23 cellular contexts compared by ENCODE assay signal in the genomic region with DNA sequence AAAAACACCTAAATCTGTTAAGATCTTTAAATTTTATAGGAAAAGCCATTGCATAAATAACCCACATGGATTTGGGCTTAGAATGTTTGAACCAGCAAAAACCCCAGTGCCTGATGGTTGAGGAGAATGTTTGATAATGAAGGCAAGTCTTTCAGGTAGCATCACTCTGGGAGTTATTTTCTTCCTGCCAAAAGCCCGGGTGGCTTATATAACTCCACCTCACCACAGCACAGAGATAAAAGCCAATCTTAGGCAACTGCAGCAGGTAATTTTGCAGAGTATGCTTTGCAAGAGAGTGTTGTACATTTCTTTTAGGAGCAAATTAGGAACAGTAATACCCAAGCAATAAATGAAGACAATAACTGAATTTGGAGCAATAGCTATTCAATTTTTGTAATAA. TPM values are rescaled to one million over a fixed set of nuclear protein-coding genes. Genes with fewer than 3 reads are reported as not detected.
DNase-seq lines count a peak whose midpoint lies in the region; ATAC-seq lines count a peak whose summit lies in the region.
"Had no signal": no experiment of that assay in that cellular context is flagged by ENCODE, and none has a peak within 500 bp of the region (broad histone marks: within the 10 kb centered on the region; RNA-seq: fewer than 3 reads in every experiment).

No MANE protein-coding gene starts in this region.

- no peak overlapping the region for H3K4ac ChIP-seq in mesendoderm (ENCODE audit: low read depth, low read length)

- ATAC-seq in HG02798 (IDR thresholded peaks at IDR 0.05; ENCODE audit: poor library complexity, unreplicated experiment): no peak
- ATAC-seq in HG02571 (IDR thresholded peaks at IDR 0.05; ENCODE audit: unreplicated experiment): no peak

- H3K4me1 ChIP-seq in mesendoderm (ENCODE audit: control insufficient read depth, low read depth, low read length): no peaks in the 10 kb centered on the region
- H3K4me1 ChIP-seq: BE2C had no signal

- H2BK120ac ChIP-seq in mesendoderm (ENCODE audit: low read depth, low read length): no peak overlapping the region

- no peak overlapping the region for H4K5ac ChIP-seq in mesendoderm (ENCODE audit: low read length)

- no peaks in the 10 kb centered on the region for H3K36me3 ChIP-seq in mesendoderm (ENCODE audit: control insufficient read depth, insufficient read depth, low read length)
- H3K36me3 ChIP-seq: BE2C, BLaER1 had no signal

- no peaks in the 10 kb centered on the region for H3K79me2 ChIP-seq in mesendoderm (ENCODE audit: control insufficient read depth, insufficient read depth, low read length)

- peak overlapping the region; percentile 16 for H3K27ac ChIP-seq in caudate nucleus (ENCODE audit: low read depth, low read length)
- H3K27ac ChIP-seq in mesendoderm (ENCODE audit: low read depth, low read length): no peak overlapping the region
- H3K27ac ChIP-seq: BLaER1 had no signal

- H2BK15ac ChIP-seq in mesendoderm (replicated peaks; ENCODE audit: low read depth): no peak overlapping the region

- H3K4me3 ChIP-seq in mesendoderm (ENCODE audit: low read length): no peak overlapping the region
- H3K4me3 ChIP-seq: BLaER1 had no signal

- H3K27me3 ChIP-seq in mesendoderm (ENCODE audit: insufficient read depth, low read length, poor library complexity): no peaks in the 10 kb centered on the region
- H3K27me3 ChIP-seq: BLaER1 had no signal

- WGBS in mesendoderm (ENCODE audit: extremely low coverage, insufficient coverage, low lambda C conversion rate): no CpG with 5 or more reads among the region's 1 CpG

- no peak overlapping the region for H3K23ac ChIP-seq in mesendoderm (ENCODE audit: low read length)

- H2BK5ac ChIP-seq in mesendoderm (ENCODE audit: low read length): no peak overlapping the region

- no peaks in the 10 kb centered on the region for H3K79me1 ChIP-seq in mesendoderm (ENCODE audit: low read length)

- H4K8ac ChIP-seq in mesendoderm (ENCODE audit: low read depth, low read length): peak overlapping the region; percentile 44

- H3K56ac ChIP-seq in mesendoderm (ENCODE audit: low read length): no peak overlapping the region

- H3K4me2 ChIP-seq in mesendoderm (ENCODE audit: low read length): no peak overlapping the region

- H3K9ac ChIP-seq in mesendoderm (ENCODE audit: low read length): no peak overlapping the region
- H3K9ac ChIP-seq: BLaER1 had no signal

- no peak overlapping the region for H3K18ac ChIP-seq in mesendoderm (ENCODE audit: low read length)

- peak in 19 of 61 donors; percentile 6 to 77 (median 28) for DNase-seq in caudate nucleus (lab: John Stamatoyannopoulos, UW)
- peak; percentile 57 for DNase-seq in cerebellum (ENCODE audit: low spot score)
- DNase-seq in mesendoderm: no peak
- DNase-seq in NCI-H526 (lab: John Stamatoyannopoulos, UW): no peak
- DNase-seq in globus pallidus (ENCODE audit: low spot score): no peak
- DNase-seq: 8988T; ACHN; BE2C; CD4-positive, alpha-beta memory T cell; CD4-positive, CD25-positive, alpha-beta regulatory T cell; CD8-positive, alpha-beta memory T cell; COR-L47; DMS 273 treated with DMSO at 0.1 percent for 48 hours; DMS153; DMS53; DMS79; DND-41; EL; GF-D8 had no signal

- no peak overlapping the region for H2AK5ac ChIP-seq in mesendoderm (ENCODE audit: low read length)

RNA-seq across cellular contexts. Expression of a gene that starts 7.8 kb away (rescaled TPM):
- 51.5 TPM for total RNA-seq in cerebellum
- polyA plus RNA-seq in mesendoderm (2013, experiment 1 of 2): 12.5 TPM
- 13.1 TPM for polyA plus RNA-seq in mesendoderm (2013, experiment 2 of 2)
- total RNA-seq: CD4-positive, alpha-beta memory T cell had no signal
- polyA plus RNA-seq: CD14-positive monocyte; CD4-positive, alpha-beta memory T cell; CD4-positive, CD25-positive, alpha-beta regulatory T cell; CD8-positive, alpha-beta memory T cell had no signal
